ENCODE assay signal across 8 cellular contexts in the genomic region with DNA sequence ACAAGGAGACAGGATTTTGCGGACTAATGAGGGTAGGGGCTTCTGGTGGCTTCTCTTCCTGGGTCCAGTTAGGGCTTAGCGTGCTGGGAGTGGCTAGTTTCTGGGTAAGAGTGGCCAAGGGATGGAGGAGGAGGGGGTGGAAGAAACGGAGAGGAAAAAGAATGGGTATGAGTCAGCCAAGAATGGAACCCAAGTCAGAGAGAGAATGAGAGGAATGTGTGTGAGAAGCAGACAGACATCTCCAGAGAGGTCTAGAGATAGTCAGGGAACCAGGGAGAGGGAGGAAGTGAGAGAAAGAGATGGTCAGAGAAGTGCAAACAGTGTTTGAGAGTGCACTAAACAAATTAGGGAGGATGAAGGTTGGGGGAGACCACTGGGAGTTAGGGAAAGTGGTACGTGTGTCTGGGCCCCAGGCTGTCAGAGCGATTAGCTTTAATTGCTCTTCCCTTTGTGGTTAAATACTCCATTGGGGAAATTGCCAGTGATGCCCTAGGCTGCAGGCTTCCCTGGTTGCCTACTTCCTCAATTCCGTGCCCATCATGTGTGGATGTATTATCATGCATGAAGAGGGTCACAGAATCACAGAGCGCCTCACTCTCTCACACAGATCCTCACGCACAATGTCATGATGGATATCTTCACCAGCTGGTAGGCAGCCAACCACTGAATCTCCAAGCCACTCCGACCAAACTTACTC. TPM values are rescaled to one million over a fixed set of nuclear protein-coding genes. Genes with fewer than 3 reads are reported as not detected.
A peak's percentile ranks its signal among the peaks of the same experiment; 100 is the strongest.
DNase-seq lines count a peak whose midpoint lies in the region; ATAC-seq and TF ChIP-seq lines count a peak whose summit lies in the region.

No MANE protein-coding gene starts in this region.

- intact Hi-C loops in adrenal gland (cut with DNase I) (loop anchor here in 1 of 2 donors (5.0 kb wide), 1 partner anchor 51 kb away; no protein-coding TSS in a partner anchor), body of pancreas (cut with DNase I) (no loop called here)

- H3K4me3 ChIP-seq in MM.1S (ENCODE audit: low read length) (peak overlapping the region; percentile 96), adrenal gland (peak overlapping the region in 1 of 4 donors; percentile 85), iPS-18c (ENCODE audit: insufficient read depth, low read depth, low read length) (peak overlapping the region; percentile 98; the same call in 1 of the 2 replicates), body of pancreas (no peak overlapping the region)

- no peaks in the 10 kb centered on the region for H3K9me2 ChIP-seq in MM.1S (replicated peaks; ENCODE audit: insufficient read depth, low read length)

- H3K4me2 ChIP-seq in MM.1S (ENCODE audit: low read depth, low read length): peak overlapping the region; percentile 91

- no peak overlapping the region for H3K27ac ChIP-seq in MM.1S (ENCODE audit: low read length)
- H3K27ac ChIP-seq in adrenal gland: peak overlapping the region in 4 of 5 donors; percentile 73 to 96 (median 86)
- H3K27ac ChIP-seq in body of pancreas: peak overlapping the region in 2 of 4 donors; percentile 83 to 85

- peak overlapping the region; percentile 93; the same call in 1 of the 2 replicates for H3K9ac ChIP-seq in MM.1S (ENCODE audit: low read length)

- no peaks in the 10 kb centered on the region for H3K36me3 ChIP-seq in MM.1S (replicated peaks; ENCODE audit: insufficient read depth, low read length)
- H3K36me3 ChIP-seq in adrenal gland (replicated peaks in 1 of 2): peaks cover 0 to 8% of the 10 kb centered on the region in 2 donors
- H3K36me3 ChIP-seq in body of pancreas (replicated peaks in 1 of 2; ENCODE audit: insufficient read depth in 1 of 2, low read depth in 2 of 2): no peaks in the 10 kb centered on the region

- H4K20me1 ChIP-seq in MM.1S (ENCODE audit: insufficient read depth, low read length): no peaks in the 10 kb centered on the region

- peaks cover 24% of the 10 kb centered on the region for H3K4me1 ChIP-seq in MM.1S (ENCODE audit: low read length)
- peaks cover 19 to 56% of the 10 kb centered on the region in 2 donors for H3K4me1 ChIP-seq in adrenal gland (replicated peaks in 1 of 2)
- H3K4me1 ChIP-seq in body of pancreas: peaks cover 54% of the 10 kb centered on the region

- TF ChIP-seq CTCF in MM.1S (IDR thresholded peaks at IDR 0.05; ENCODE audit: low read length) (no peak), adrenal gland (IDR thresholded peaks at IDR 0.05) (no peak), body of pancreas (IDR thresholded peaks at IDR 0.05) (no peak)

- ATAC-seq in body of pancreas: no peak
- ATAC-seq in HG02852 (IDR thresholded peaks at IDR 0.05; ENCODE audit: unreplicated experiment): no peak

- H3K27me3 ChIP-seq in MM.1S (replicated peaks; ENCODE audit: insufficient read depth, low read length) (no peaks in the 10 kb centered on the region), adrenal gland (no peaks in the 10 kb centered on the region), body of pancreas (no peaks in the 10 kb centered on the region)

- H2AFZ ChIP-seq in MM.1S (ENCODE audit: low read length): no peak overlapping the region

- H3K9me3 ChIP-seq in MM.1S (replicated peaks; ENCODE audit: insufficient read depth, low read length) (no peaks in the 10 kb centered on the region), adrenal gland (replicated peaks in 1 of 3) (no peaks in the 10 kb centered on the region), iPS-18c (ENCODE audit: control insufficient read depth, insufficient read depth, low read length) (no peaks in the 10 kb centered on the region), body of pancreas (no peaks in the 10 kb centered on the region)

- H3F3A ChIP-seq in MM.1S (ENCODE audit: insufficient read depth, low read length): peaks cover 30% of the 10 kb centered on the region

- DNase-seq in ELF-1 (ENCODE audit: low read depth, low spot score) (peak; percentile 76), MM.1S (no peak), adrenal gland (peak in 3 of 7 donors; percentile 42 to 59 (median 50)), stromal cell of bone marrow (ENCODE audit: low read depth) (peak; percentile 66), HT-29 (ENCODE audit: low spot score) (no peak), body of pancreas (no peak)

- H3K79me2 ChIP-seq in MM.1S (ENCODE audit: low read length): peaks cover 57% of the 10 kb centered on the region

- TF ChIP-seq POLR2A in adrenal gland (IDR thresholded peaks at IDR 0.05) (no peak), body of pancreas (IDR thresholded peaks at IDR 0.05) (no peak)

- 52 to 64% (median 59%) methylated on average over 9 of the region's 9 CpGs for WGBS in adrenal gland, 4 donors
- 68 to 69% methylated on average over 9 of the region's 9 CpGs for WGBS in body of pancreas, 2 donors

RNA-seq across cellular contexts. Expression of a gene that starts 1.4 kb away (rescaled TPM):
- total RNA-seq in adrenal gland (100 to 1,000 TPM in 3 of 8 donors, 10 to 100 TPM in 5; 40.6 to 163 (median 90.0) TPM), body of pancreas (10 to 100 TPM; 21.4 to 23.9 TPM)
- 100 to 1,000 TPM; 120 to 445 (median 162) TPM for polyA plus RNA-seq in adrenal gland
- total RNA-seq in HT-29 (2014; rRNA removed; shearing (Covaris generic)): 31.6 and 38.7 TPM in 2 replicates

RNA-seq across cellular contexts. Expression of a gene that starts 16.2 kb away (rescaled TPM):
- total RNA-seq in adrenal gland: 1 to 10 TPM in 1 of 8 donors, under 1 TPM in 1, not detected in 6; 0.11 to 1.6 TPM
- under 1 TPM in 2 of 3 donors, not detected in 1; 0.16 to 0.17 TPM for polyA plus RNA-seq in adrenal gland
- total RNA-seq in HT-29 (2014; rRNA removed; shearing (Covaris generic)): not detected in 2 replicates
- total RNA-seq in body of pancreas: not detected

RNA-seq across cellular contexts. Expression of a gene that starts 55.2 kb away (rescaled TPM):
- under 1 TPM in 2 of 8 donors, not detected in 6; 0.46 to 0.96 TPM for total RNA-seq in adrenal gland
- under 1 TPM in 1 of 3 donors, not detected in 2; 0.17 TPM for polyA plus RNA-seq in adrenal gland
- not detected in 2 replicates for total RNA-seq in HT-29 (2014; rRNA removed; shearing (Covaris generic))
- not detected for total RNA-seq in body of pancreas

RNA-seq across cellular contexts. Expression of a gene that starts 55.8 kb away (rescaled TPM):
- total RNA-seq in adrenal gland: 100 to 1,000 TPM in 6 of 8 donors, 10 to 100 TPM in 2; 64.3 to 162 (median 127) TPM
- 100 to 1,000 TPM in 2 of 3 donors, 10 to 100 TPM in 1; 78.9 to 140 (median 124) TPM for polyA plus RNA-seq in adrenal gland
- total RNA-seq in HT-29 (2014; rRNA removed; shearing (Covaris generic)): 54.1 and 69.3 TPM in 2 replicates
- total RNA-seq in body of pancreas: 100 to 1,000 TPM; 123 to 190 TPM

Comparison
In these comparisons a context has a peak if more than half of its experiments do, and no peak if none do; other contexts are left out.
1. DNase-seq: peak in ELF-1 (single experiment) and stromal cell of bone marrow (single experiment); none in MM.1S (single experiment), HT-29 (single experiment) and body of pancreas (0 of 4).
2. H3K4me3 ChIP-seq: peak in MM.1S (single experiment) and iPS-18c (single experiment); none in body of pancreas (0 of 2).